ENCODE assay signal across 11 cellular contexts in genomic region chr1:21621761-21622436, GRCh38. TPM values are rescaled to one million over a fixed set of nuclear protein-coding genes. Genes with fewer than 3 reads are reported as not detected.
DNase-seq lines count a peak whose midpoint lies in the region; ATAC-seq, FAIRE-seq and TF ChIP-seq lines count a peak whose summit lies in the region.
"Had no signal": no experiment of that assay in that cellular context is flagged by ENCODE, and none has a peak within 500 bp of the region (broad histone marks: within the 10 kb centered on the region; RNA-seq: fewer than 3 reads in every experiment).

No MANE protein-coding gene starts in this region.

- no peaks in the 10 kb centered on the region for H3K36me3 Mint-ChIP-seq in CD4-positive, alpha-beta T cell (ENCODE audit: low read depth)
- H3K36me3 Mint-ChIP-seq in natural killer cell treated with Interleukin-12 subunit alpha and Interleukin-12 subunit beta and Interleukin-15 and Interleukin-18, amount 100 ng/mL, for 72 hours = no peaks in the 10 kb centered on the region
- H3K36me3 Mint-ChIP-seq in activated CD8-positive, alpha-beta memory T cell treated with anti-CD3 and anti-CD28 coated beads, Interleukin-2, amount 10 ng/mL, durations not matched to agents 7 days and 5 days = no peaks in the 10 kb centered on the region

- TF ChIP-seq POLR2A in H1 (IDR thresholded peaks at IDR 0.05; ENCODE audit: control extremely low read depth in 1 of 2, low read depth in 2 of 2, low read length in 2 of 2) (no peak), spleen (IDR thresholded peaks at IDR 0.05) (no peak), adrenal gland (IDR thresholded peaks at IDR 0.05) (no peak)

- H2AFZ ChIP-seq in H1 (ENCODE audit: low read length) = no peak overlapping the region

- CTCF ChIA-PET in CD4-positive, alpha-beta T cell (lab: Charles Lee) = no interaction called here
- CTCF ChIA-PET in H1 (lab: Charles Lee; ENCODE audit: partially characterized antibody) = interaction anchor here (1.1 to 2.1 kb wide), 7 partner anchors 9 to 405 kb away, joined by 3 to 7 read pairs (median 4); no protein-coding TSS in a partner anchor
- CTCF ChIA-PET in activated CD8-positive, alpha-beta memory T cell treated with anti-CD3 and anti-CD28 coated beads, Interleukin-2, amount 10 ng/mL, durations not matched to agents 7 days and 5 days (lab: Charles Lee) = interaction anchor here (1.1 to 1.6 kb wide), 3 partner anchors 16 to 390 kb away, joined by 3 to 4 read pairs (median 3); no protein-coding TSS in a partner anchor

- peak overlapping the region; percentile 67 to 68 for H3K4me2 ChIP-seq in H1 (ENCODE audit: insufficient read depth in 1 of 2, low read depth in 2 of 2, low read length in 2 of 2)

- H2BK15ac ChIP-seq in H1 (ENCODE audit: low read length) = no peak overlapping the region

- H3K4ac ChIP-seq in H1 (replicated peaks; ENCODE audit: insufficient read length, low read depth, low read length) = no peak overlapping the region

- H3K27ac ChIP-seq in CD4-positive, alpha-beta T cell (ENCODE audit: low read depth, low read length) = no peak overlapping the region
- H3K27ac ChIP-seq in H1 (ENCODE audit: low read depth, low read length) = no peak overlapping the region
- H3K27ac ChIP-seq in spleen = no peak overlapping the region
- H3K27ac ChIP-seq in adrenal gland = no peak overlapping the region
- H3K27ac ChIP-seq: RWPE1 had no signal

- POLR2A ChIA-PET in CD4-positive, alpha-beta T cell (lab: Charles Lee) = no interaction called here
- POLR2A ChIA-PET in H1 (lab: Charles Lee; ENCODE audit: partially characterized antibody) = interaction anchor here (1.3 to 2.9 kb wide), 3 partner anchors 10 to 19 kb away, joined by 4 to 14 read pairs (median 4); no protein-coding TSS in a partner anchor

- peaks cover 3% of the 10 kb centered on the region for H3K23me2 ChIP-seq in H1 (ENCODE audit: low read depth, low read length)

- H3K79me2 ChIP-seq in H1 (ENCODE audit: control insufficient read depth in 1 of 2, insufficient read depth in 2 of 2, low read length in 2 of 2) = no peaks in the 10 kb centered on the region

- peak overlapping the region; percentile 34 for H3K4me3 Mint-ChIP-seq in CD4-positive, alpha-beta T cell
- H3K4me3 Mint-ChIP-seq in natural killer cell treated with Interleukin-12 subunit alpha and Interleukin-12 subunit beta and Interleukin-15 and Interleukin-18, amount 100 ng/mL, for 72 hours = peak overlapping the region; percentile 41
- H3K4me3 Mint-ChIP-seq in activated CD8-positive, alpha-beta memory T cell treated with anti-CD3 and anti-CD28 coated beads, Interleukin-2, amount 10 ng/mL, durations not matched to agents 7 days and 5 days = no peak overlapping the region

- no peak overlapping the region for H2BK12ac ChIP-seq in H1 (ENCODE audit: low read depth, low read length)

- peaks cover 3 to 12% of the 10 kb centered on the region in 2 experiments for H4K20me1 ChIP-seq in H1 (replicated peaks in 1 of 2; ENCODE audit: control insufficient read depth in 1 of 2, insufficient read depth in 2 of 2, low read length in 2 of 2)

- TF ChIP-seq RAD21 in H1 (IDR thresholded peaks at IDR 0.05 in 1 of 2, conservative IDR thresholded peaks at IDR 0.05 in 1 of 2; ENCODE audit: low read depth in 2 of 2, low read length in 2 of 2) = no peak

- no peak overlapping the region for H4K5ac ChIP-seq in H1 (ENCODE audit: insufficient read length, low read depth, low read length)

- no peak overlapping the region for H3K14ac ChIP-seq in H1 (ENCODE audit: insufficient read length)

- H2BK5ac ChIP-seq in H1 (ENCODE audit: low read depth, low read length) = no peak overlapping the region

- H3K23ac ChIP-seq in H1 (ENCODE audit: insufficient read length) = no peak overlapping the region

- no peak for FAIRE-seq in H1 (lab: Jason Lieb, UNC)

- H3K4me3 ChIP-seq in NT2/D1 (ENCODE audit: insufficient read length, low read depth) (peak overlapping the region; percentile 34), H1 (ENCODE audit: extremely low read depth in 1 of 4, insufficient read depth in 2 of 4, low read depth in 3 of 4, low read length in 4 of 4) (peak overlapping the region; percentile 24 to 57 (median 32)), spleen (peak overlapping the region in 3 of 8 donors; percentile 14 to 63 (median 16)), adrenal gland (no peak overlapping the region)

- no peak for TF ChIP-seq CTCF in CD4-positive, alpha-beta T cell (IDR thresholded peaks at IDR 0.05)
- TF ChIP-seq CTCF in H1 (IDR thresholded peaks at IDR 0.05; ENCODE audit: control extremely low read depth in 1 of 3, insufficient read depth in 1 of 3, low read depth in 1 of 3, low read length in 3 of 3) (no peak), spleen (IDR thresholded peaks at IDR 0.05 in 8 of 11, conservative IDR thresholded peaks at IDR 0.05 in 3 of 11) (no peak), adrenal gland (IDR thresholded peaks at IDR 0.05) (no peak)

- no peak for ATAC-seq in CD4-positive, alpha-beta T cell (ENCODE audit: poor library complexity)
- ATAC-seq in natural killer cell treated with Interleukin-12 subunit alpha and Interleukin-12 subunit beta and Interleukin-15 and Interleukin-18, amount 100 ng/mL, for 72 hours = no peak
- no peak for ATAC-seq in activated CD8-positive, alpha-beta memory T cell treated with anti-CD3 and anti-CD28 coated beads, Interleukin-2, amount 10 ng/mL, durations not matched to agents 7 days and 5 days

- peaks cover 4% of the 10 kb centered on the region for H3K4me1 Mint-ChIP-seq in CD4-positive, alpha-beta T cell (ENCODE audit: low read depth)
- H3K4me1 Mint-ChIP-seq in natural killer cell treated with Interleukin-12 subunit alpha and Interleukin-12 subunit beta and Interleukin-15 and Interleukin-18, amount 100 ng/mL, for 72 hours (ENCODE audit: low read depth in 2 of 2) = peaks cover 0 to 7% of the 10 kb centered on the region in 2 donors
- H3K4me1 Mint-ChIP-seq in activated CD8-positive, alpha-beta memory T cell treated with anti-CD3 and anti-CD28 coated beads, Interleukin-2, amount 10 ng/mL, durations not matched to agents 7 days and 5 days = peaks cover 4% of the 10 kb centered on the region

- H4K91ac ChIP-seq in H1 (replicated peaks; ENCODE audit: insufficient read length, low read length) = no peak overlapping the region

- H3K4me1 ChIP-seq in NT2/D1 (ENCODE audit: insufficient read depth, insufficient read length) (peaks cover 14% of the 10 kb centered on the region), H1 (replicated peaks in 1 of 4; ENCODE audit: control insufficient read depth in 3 of 4, insufficient read depth in 4 of 4, low read length in 3 of 4) (peaks cover 0 to 23% (median 17%) of the 10 kb centered on the region in 4 experiments; a peak in 6 of 7 replicates), spleen (peaks cover 0 to 15% (median 7%) of the 10 kb centered on the region in 6 donors), adrenal gland (replicated peaks in 1 of 2) (peaks cover 12 to 34% of the 10 kb centered on the region in 2 donors)

- H2AK5ac ChIP-seq in H1 (ENCODE audit: low read depth, low read length) = no peak overlapping the region

- peaks cover 24% of the 10 kb centered on the region for H3K27me3 Mint-ChIP-seq in CD4-positive, alpha-beta T cell
- H3K27me3 Mint-ChIP-seq in natural killer cell treated with Interleukin-12 subunit alpha and Interleukin-12 subunit beta and Interleukin-15 and Interleukin-18, amount 100 ng/mL, for 72 hours = peaks cover 16 to 21% of the 10 kb centered on the region in 2 donors
- H3K27me3 Mint-ChIP-seq in activated CD8-positive, alpha-beta memory T cell treated with anti-CD3 and anti-CD28 coated beads, Interleukin-2, amount 10 ng/mL, durations not matched to agents 7 days and 5 days = peaks cover 20% of the 10 kb centered on the region

- H2BK120ac ChIP-seq in H1 (replicated peaks; ENCODE audit: low read depth, low read length) = no peak overlapping the region

- 55% methylated on average over 13 of the region's 39 CpGs; no CpG with 5 or more reads in 1 of the 2 experiments for whole genome bisulfite sequencing in H1 (ENCODE audit: extremely low coverage in 1 of 2, insufficient coverage in 1 of 2, insufficient read length in 1 of 2, insufficient replicate concordance in 2 of 2, low coverage in 1 of 2, low lambda C conversion rate in 2 of 2, missing lambda C conversion rate in 1 of 2), 2 experiments
- 33 to 64% (median 36%) methylated on average over 4 to 39 of the region's 39 CpGs for WGBS in spleen, 5 donors
- 47 to 73% (median 48%) methylated on average over 4 to 39 of the region's 39 CpGs; no CpG with 5 or more reads in 1 of the 4 donors for WGBS in adrenal gland, 4 donors

- H3K27me3 ChIP-seq in CD4-positive, alpha-beta T cell (ENCODE audit: control insufficient read depth, insufficient read depth, low read length) = peaks cover 18% of the 10 kb centered on the region
- peaks cover 14% of the 10 kb centered on the region for H3K27me3 ChIP-seq in NT2/D1 (ENCODE audit: insufficient read depth, insufficient read length)
- H3K27me3 ChIP-seq in H1 (replicated peaks in 1 of 4; ENCODE audit: control insufficient read depth in 3 of 4, extremely low read depth in 1 of 4, insufficient read depth in 3 of 4, low read length in 3 of 4) = peaks cover 0 to 26% (median 13%) of the 10 kb centered on the region in 4 experiments; a peak in 5 of 7 replicates
- H3K27me3 ChIP-seq in spleen (replicated peaks in 1 of 7) = peaks cover 0 to 67% (median 15%) of the 10 kb centered on the region in 7 donors
- H3K27me3 ChIP-seq in adrenal gland = no peaks in the 10 kb centered on the region
- H3K27me3 ChIP-seq: ovary had no signal

- H3K9ac ChIP-seq in NT2/D1 (ENCODE audit: insufficient read length, low read depth) (peak overlapping the region; percentile 56), H1 (replicated peaks in 1 of 4; ENCODE audit: extremely low read depth in 1 of 4, low read depth in 3 of 4, low read length in 3 of 4) (peak overlapping the region in 1 of 4 experiments; percentile 40; a peak in 1 of 7 replicates)

- no peak for TF ChIP-seq EP300 in H1 (IDR thresholded peaks at IDR 0.05; ENCODE audit: borderline replicate concordance in 1 of 2, low read depth in 2 of 2, low read length in 2 of 2)

- no peak for DNase-seq in CD4-positive, alpha-beta T cell
- DNase-seq in NT2/D1 (ENCODE audit: low read depth, low spot score) (no peak), H1 (ENCODE audit: low read depth in 1 of 2, low spot score in 2 of 2) (no peak), spleen (no peak), NCI-H2107 treated with DMSO at 0.1 percent for 48 hours (lab: John Stamatoyannopoulos, UW; ENCODE audit: unreplicated experiment) (no peak), adrenal gland (no peak)
- DNase-seq in natural killer cell treated with Interleukin-12 subunit alpha and Interleukin-12 subunit beta and Interleukin-15 and Interleukin-18, amount 100 ng/mL, for 72 hours (ENCODE audit: low spot score) = no peak
- no peak for DNase-seq in activated CD8-positive, alpha-beta memory T cell treated with anti-CD3 and anti-CD28 coated beads, Interleukin-2, amount 10 ng/mL, durations not matched to agents 7 days and 5 days
- DNase-seq: NCI-H1048 had no signal

- intact Hi-C loops in CD4-positive, alpha-beta T cell (cut with DNase I, micrococcal nuclease) = no loop called here
- intact Hi-C loops in spleen (cut with DNase I; ENCODE audit: low total_unique reads) = no loop called here
- intact Hi-C loops in adrenal gland (cut with DNase I) = no loop called here

- H2BK20ac ChIP-seq in H1 (ENCODE audit: low read length) = no peak overlapping the region

- H4K8ac ChIP-seq in H1 (ENCODE audit: extremely low read depth, insufficient read depth, low read length) = no peak overlapping the region

- no peak overlapping the region for H3K27ac Mint-ChIP-seq in CD4-positive, alpha-beta T cell
- H3K27ac Mint-ChIP-seq in natural killer cell treated with Interleukin-12 subunit alpha and Interleukin-12 subunit beta and Interleukin-15 and Interleukin-18, amount 100 ng/mL, for 72 hours = no peak overlapping the region
- no peak overlapping the region for H3K27ac Mint-ChIP-seq in activated CD8-positive, alpha-beta memory T cell treated with anti-CD3 and anti-CD28 coated beads, Interleukin-2, amount 10 ng/mL, durations not matched to agents 7 days and 5 days

- H3K18ac ChIP-seq in H1 (ENCODE audit: extremely low read depth, low read length) = no peak overlapping the region

- no peaks in the 10 kb centered on the region for H3K9me3 ChIP-seq in CD4-positive, alpha-beta T cell (ENCODE audit: control insufficient read depth, low read length)
- H3K9me3 ChIP-seq in NT2/D1 (ENCODE audit: insufficient read depth, low read length) (no peaks in the 10 kb centered on the region), H1 (ENCODE audit: insufficient read depth in 2 of 2, low read depth in 1 of 2, low read length in 1 of 2) (no peaks in the 10 kb centered on the region), spleen (no peaks in the 10 kb centered on the region), adrenal gland (replicated peaks in 1 of 3) (no peaks in the 10 kb centered on the region)
- H3K9me3 ChIP-seq: ovary had no signal

- H3K9me3 Mint-ChIP-seq in CD4-positive, alpha-beta T cell = no peaks in the 10 kb centered on the region
- H3K9me3 Mint-ChIP-seq in natural killer cell treated with Interleukin-12 subunit alpha and Interleukin-12 subunit beta and Interleukin-15 and Interleukin-18, amount 100 ng/mL, for 72 hours = no peaks in the 10 kb centered on the region
- H3K9me3 Mint-ChIP-seq in activated CD8-positive, alpha-beta memory T cell treated with anti-CD3 and anti-CD28 coated beads, Interleukin-2, amount 10 ng/mL, durations not matched to agents 7 days and 5 days (ENCODE audit: low read depth) = no peaks in the 10 kb centered on the region

- no peak overlapping the region for H3K56ac ChIP-seq in H1 (replicated peaks; ENCODE audit: insufficient read length, low read depth, low read length)

- no peaks in the 10 kb centered on the region for H3K36me3 ChIP-seq in NT2/D1 (ENCODE audit: insufficient read depth, insufficient read length, low read length)
- no peaks in the 10 kb centered on the region for H3K36me3 ChIP-seq in H1 (ENCODE audit: control insufficient read depth in 2 of 4, insufficient read depth in 4 of 4, low read length in 3 of 4)
- no peaks in the 10 kb centered on the region for H3K36me3 ChIP-seq in spleen
- no peaks in the 10 kb centered on the region for H3K36me3 ChIP-seq in adrenal gland (replicated peaks in 1 of 2)
- H3K36me3 ChIP-seq: ovary had no signal

- H3K79me1 ChIP-seq in H1 (ENCODE audit: low read depth, low read length) = no peaks in the 10 kb centered on the region

RNA-seq across cellular contexts. Expression of gene RAP1GAP, which starts 47.3 kb away (rescaled TPM):
- under 1 TPM; 0.20 to 0.44 TPM for total RNA-seq in CD4-positive, alpha-beta T cell
- 7.8 and 8.4 TPM in 2 replicates for total RNA-seq in H1 (2021; fragmentation: NEBNext Ultra II Directional; extraction: Animal tissue kit (Norgen Biotek cat#: 25700))
- polyA plus RNA-seq in H1 (2011; rRNA removed) = 8.4 and 9.9 TPM in 2 replicates
- 8.0 TPM for polyA plus RNA-seq in H1 (2011; cell fraction: cytosol; rRNA removed)
- 26.1 TPM for polyA plus RNA-seq in H1 (2011; cell fraction: nucleus; rRNA removed)
- polyA plus RNA-seq in H1 (2012, experiment 1 of 2) = 6.9 to 9.7 TPM (median 8.3 TPM) in 4 replicates
- 7.0 TPM for polyA plus RNA-seq in H1 (2012, experiment 2 of 2)
- 5.6 TPM for polyA plus RNA-seq in H1 (2013, experiment 1 of 2)
- 6.1 TPM for polyA plus RNA-seq in H1 (2013, experiment 2 of 2)
- 7.7 and 11.9 TPM in 2 replicates for polyA minus RNA-seq in H1 (2011; rRNA and poly(A)+ RNA removed)
- 4.9 TPM for polyA minus RNA-seq in H1 (2011; cell fraction: cytosol; rRNA and poly(A)+ RNA removed)
- 6.0 TPM for polyA minus RNA-seq in H1 (2011; cell fraction: nucleus; rRNA and poly(A)+ RNA removed)
- total RNA-seq in natural killer cell treated with Interleukin-12 subunit alpha and Interleukin-12 subunit beta and Interleukin-15 and Interleukin-18, amount 100 ng/mL, for 72 hours = under 1 TPM in 1 of 2 donors, not detected in 1; 0.19 TPM
- 10 to 100 TPM in 1 of 7 donors, 1 to 10 TPM in 4, under 1 TPM in 2; 0.69 to 12.1 (median 1.0) TPM for total RNA-seq in spleen
- under 1 TPM; 0.30 to 0.67 (median 0.41) TPM for polyA plus RNA-seq in spleen
- total RNA-seq in activated CD8-positive, alpha-beta memory T cell treated with anti-CD3 and anti-CD28 coated beads, Interleukin-2, amount 10 ng/mL, durations not matched to agents 7 days and 5 days = under 1 TPM; 0.12 to 0.29 TPM
- total RNA-seq in adrenal gland = 100 to 1,000 TPM in 3 of 8 donors, 10 to 100 TPM in 5; 52.4 to 409 (median 90.0) TPM
- 100 to 1,000 TPM in 2 of 3 donors, 10 to 100 TPM in 1; 62.4 to 250 (median 105) TPM for polyA plus RNA-seq in adrenal gland

Comparison
In these comparisons a context has a peak if more than half of its experiments do, and no peak if none do; other contexts are left out.
1. H3K4me3 ChIP-seq: peak in NT2/D1 (single experiment) and H1 (4 of 4); none in adrenal gland (0 of 4).